In genomic region chr2:237136824-237137223, GRCh38 we compare ENCODE assay signal across 4 cellular contexts.
"Had no signal": no experiment of that assay in that cellular context is flagged by ENCODE, and none has a peak within 500 bp of the region (broad histone marks: within the 10 kb centered on the region; RNA-seq: fewer than 3 reads in every experiment).

No MANE protein-coding gene starts in this region.

- H3K9me3 Mint-ChIP-seq: H9 had no signal

- H3K27ac Mint-ChIP-seq: GM23338, H9, IgD-negative memory B cell had no signal

- DNase-seq: HCEC 1CT had no signal

- H3K4me3 Mint-ChIP-seq: GM23338, H9, IgD-negative memory B cell had no signal

- H3K4me1 Mint-ChIP-seq: GM23338, H9, IgD-negative memory B cell had no signal

- H2AFZ ChIP-seq: GM23338 had no signal

- H3K27me3 Mint-ChIP-seq: IgD-negative memory B cell had no signal

- H3K4me2 ChIP-seq: GM23338 had no signal

- ATAC-seq: GM23338 had no signal

- H3K4me3 ChIP-seq: GM23338 had no signal
